In genomic region chr15:56365075-56365711, GRCh38 we compare ENCODE assay signal across 8 cellular contexts. TPM values are rescaled to one million over a fixed set of nuclear protein-coding genes. Genes with fewer than 3 reads are reported as not detected.
DNase-seq lines count a peak whose midpoint lies in the region; ATAC-seq and TF ChIP-seq lines count a peak whose summit lies in the region.

TSS of gene TEX9 (plus strand) at chr15:56365426. CDS start at chr15:56365451, 25 bp downstream.

- no peaks in the 10 kb centered on the region for H3K27me3 ChIP-seq in kidney epithelial cell (ENCODE audit: control insufficient read depth, insufficient read depth, low read length)

- peak within 1 kb of the TSS; percentile 59 for H3K4me3 ChIP-seq in kidney epithelial cell (ENCODE audit: low read depth, low read length)

- no peaks in the 10 kb centered on the region for H3K36me3 ChIP-seq in kidney epithelial cell (ENCODE audit: control insufficient read depth, insufficient read depth, low read length)

- H3K36me3 Mint-ChIP-seq in activated B cell treated with CpG ODN at 0.5 μM for 24 hours (ENCODE audit: low read depth): peaks cover 7% of the 10 kb centered on the region

- intact Hi-C loops in activated B cell treated with CpG ODN at 0.5 μM for 24 hours (cut with micrococcal nuclease): loop anchor here (1.0 to 10.0 kb wide), 4 partner anchors 100 to 552 kb away; partner anchors contain the start of genes MNS1, NEDD4 and TCF12

- H3K27me3 Mint-ChIP-seq in activated B cell treated with CpG ODN at 0.5 μM for 24 hours: peaks cover 3% of the 10 kb centered on the region

- DNase-seq in ACHN: peak; percentile 87
- DNase-seq in NCI-H2171 treated with DMSO at 0.1 percent for 48 hours (lab: John Stamatoyannopoulos, UW): peak; percentile 83
- DNase-seq in activated B cell treated with CpG ODN at 0.5 μM for 24 hours: peak; percentile 73
- DNase-seq in cerebellar cortex (ENCODE audit: low spot score): peak; percentile 76
- DNase-seq in kidney epithelial cell (ENCODE audit: low read depth): peak; percentile 55
- DNase-seq in stimulated activated CD4-positive, alpha-beta T cell treated with anti-CD3 and anti-CD28 coated beads, Interleukin-15, amount 100 ng/mL, for 24 hours: peak; percentile 89

- in situ Hi-C loops in ACHN (cut with HindIII; ENCODE audit: low pct_ligation_motif_present, low pct_unique_long_range_greater_than_20kb, low sequenced_read_pairs): no loop called here

- H3K9me3 Mint-ChIP-seq in activated B cell treated with CpG ODN at 0.5 μM for 24 hours: peaks cover 7% of the 10 kb centered on the region

- H3K4me3 Mint-ChIP-seq in activated B cell treated with CpG ODN at 0.5 μM for 24 hours: peak within 1 kb of the TSS; percentile 95

- CTCF ChIA-PET in activated B cell treated with CpG ODN at 0.5 μM for 24 hours (lab: Charles Lee): no interaction called here

- ATAC-seq in GM18867 (IDR thresholded peaks at IDR 0.05; ENCODE audit: unreplicated experiment) (peak; percentile 93), HG03095 (IDR thresholded peaks at IDR 0.05; ENCODE audit: unreplicated experiment) (peak; percentile 89), activated B cell treated with CpG ODN at 0.5 μM for 24 hours (ENCODE audit: low read depth) (peak; percentile 92)

- peak within 1 kb of the TSS; percentile 77 for H3K27ac Mint-ChIP-seq in activated B cell treated with CpG ODN at 0.5 μM for 24 hours

- TF ChIP-seq CTCF in activated B cell treated with CpG ODN at 0.5 μM for 24 hours (IDR thresholded peaks at IDR 0.05) (no peak), kidney epithelial cell (IDR thresholded peaks at IDR 0.05; ENCODE audit: insufficient read depth, low read length, poor library complexity, severe bottlenecking) (no peak)

- POLR2A ChIA-PET in activated B cell treated with CpG ODN at 0.5 μM for 24 hours (lab: Charles Lee): interaction anchor here (0.6 to 1.0 kb wide), 4 partner anchors 9 to 371 kb away, joined by 3 to 4 read pairs (median 4); no protein-coding TSS in a partner anchor

- peaks cover 32% of the 10 kb centered on the region for H3K4me1 Mint-ChIP-seq in activated B cell treated with CpG ODN at 0.5 μM for 24 hours

RNA-seq across cellular contexts. Expression of gene TEX9, which starts in this region (rescaled TPM):
- total RNA-seq in activated B cell treated with CpG ODN at 0.5 μM for 24 hours (29.7 and 31.3 TPM in 2 replicates), kidney epithelial cell (5.2 and 8.8 TPM in 2 replicates)

Comparison
In these comparisons a context has a peak if more than half of its experiments do, and no peak if none do; other contexts are left out.
1. Peak in every context shown above with its lines: DNase-seq, ATAC-seq and H3K4me3 ChIP-seq.